Comparison of ENCODE assay signal across 10 cellular contexts in genomic region chr13:29902632-29903305, GRCh38. TPM values are rescaled to one million over a fixed set of nuclear protein-coding genes. Genes with fewer than 3 reads are reported as not detected.
DNase-seq lines count a peak whose midpoint lies in the region; ATAC-seq and TF ChIP-seq lines count a peak whose summit lies in the region.
"Had no signal": no experiment of that assay in that cellular context is flagged by ENCODE, and none has a peak within 500 bp of the region (broad histone marks: within the 10 kb centered on the region; RNA-seq: fewer than 3 reads in every experiment).

No MANE protein-coding gene starts in this region.

- no peak for DNase-seq in activated naive CD4-positive, alpha-beta T cell treated with anti-CD3 and anti-CD28 coated beads, Interleukin-2, amount 50 U/mL, for 72 hours (ENCODE audit: low spot score in 2 of 2)
- no peak for DNase-seq in activated naive CD8-positive, alpha-beta T cell treated with anti-CD3 and anti-CD28 coated beads, Interleukin-2, amount 10 ng/mL, durations not matched to agents 7 days and 5 days
- DNase-seq in mesothelial cell of epicardium (ENCODE audit: low spot score in 2 of 2, unreplicated experiment in 2 of 2) (no peak), vagina (ENCODE audit: extremely low spot score in 2 of 2) (no peak), dermis blood vessel endothelial cell (no peak), NCI-H2171 (lab: John Stamatoyannopoulos, UW) (no peak)
- DNase-seq: left ventricle myocardium superior had no signal

- H3K27me3 ChIP-seq in vagina: no peaks in the 10 kb centered on the region

- no peaks in the 10 kb centered on the region for H3K27me3 Mint-ChIP-seq in activated naive CD4-positive, alpha-beta T cell treated with anti-CD3 and anti-CD28 coated beads, Interleukin-2, amount 50 U/mL, for 24 hours
- H3K27me3 Mint-ChIP-seq in activated naive CD8-positive, alpha-beta T cell treated with anti-CD3 and anti-CD28 coated beads, Interleukin-2, amount 10 ng/mL, durations not matched to agents 7 days and 5 days: peaks cover 6% of the 10 kb centered on the region
- H3K27me3 Mint-ChIP-seq in mesothelial cell of epicardium (ENCODE audit: low read depth): no peaks in the 10 kb centered on the region

- peaks cover 26% of the 10 kb centered on the region for H3K4me1 Mint-ChIP-seq in activated naive CD4-positive, alpha-beta T cell treated with anti-CD3 and anti-CD28 coated beads, Interleukin-2, amount 50 U/mL, for 24 hours
- H3K4me1 Mint-ChIP-seq in activated naive CD8-positive, alpha-beta T cell treated with anti-CD3 and anti-CD28 coated beads, Interleukin-2, amount 10 ng/mL, durations not matched to agents 7 days and 5 days: peaks cover 9% of the 10 kb centered on the region
- H3K4me1 Mint-ChIP-seq in mesothelial cell of epicardium: peaks cover 46% of the 10 kb centered on the region

- H3K36me3 ChIP-seq in vagina: no peaks in the 10 kb centered on the region

- H3K9me3 ChIP-seq in vagina: no peaks in the 10 kb centered on the region

- intact Hi-C loops in vagina (cut with DNase I): no loop called here

- H3K27ac Mint-ChIP-seq in activated naive CD4-positive, alpha-beta T cell treated with anti-CD3 and anti-CD28 coated beads, Interleukin-2, amount 50 U/mL, for 24 hours: peak overlapping the region; percentile 75
- no peak overlapping the region for H3K27ac Mint-ChIP-seq in activated naive CD4-positive, alpha-beta T cell treated with anti-CD3 and anti-CD28 coated beads, Interleukin-2, amount 50 U/mL, for 72 hours
- peak overlapping the region; percentile 80 for H3K27ac Mint-ChIP-seq in activated naive CD8-positive, alpha-beta T cell treated with anti-CD3 and anti-CD28 coated beads, Interleukin-2, amount 10 ng/mL, durations not matched to agents 7 days and 5 days
- peak overlapping the region; percentile 98 for H3K27ac Mint-ChIP-seq in mesothelial cell of epicardium

- ATAC-seq in activated naive CD4-positive, alpha-beta T cell treated with anti-CD3 and anti-CD28 coated beads, Interleukin-2, amount 50 U/mL, for 72 hours: no peak
- no peak for ATAC-seq in activated naive CD8-positive, alpha-beta T cell treated with anti-CD3 and anti-CD28 coated beads, Interleukin-2, amount 10 ng/mL, durations not matched to agents 7 days and 5 days (ENCODE audit: low read depth)
- no peak for ATAC-seq in GM21526 (IDR thresholded peaks at IDR 0.05; ENCODE audit: low FRiP score, unreplicated experiment)

- H3K4me1 ChIP-seq in vagina: peaks cover 25% of the 10 kb centered on the region

- H3K27ac ChIP-seq in vagina: peak overlapping the region; percentile 36
- H3K27ac ChIP-seq: C4-2B had no signal

- H3K4me3 ChIP-seq in vagina: no peak overlapping the region

- H3K9me3 Mint-ChIP-seq in activated naive CD4-positive, alpha-beta T cell treated with anti-CD3 and anti-CD28 coated beads, Interleukin-2, amount 50 U/mL, for 24 hours: no peaks in the 10 kb centered on the region
- H3K9me3 Mint-ChIP-seq in activated naive CD4-positive, alpha-beta T cell treated with anti-CD3 and anti-CD28 coated beads, Interleukin-2, amount 50 U/mL, for 72 hours: no peaks in the 10 kb centered on the region
- no peaks in the 10 kb centered on the region for H3K9me3 Mint-ChIP-seq in activated naive CD8-positive, alpha-beta T cell treated with anti-CD3 and anti-CD28 coated beads, Interleukin-2, amount 10 ng/mL, durations not matched to agents 7 days and 5 days
- peaks cover 14% of the 10 kb centered on the region for H3K9me3 Mint-ChIP-seq in mesothelial cell of epicardium

- H3K4me3 Mint-ChIP-seq in activated naive CD4-positive, alpha-beta T cell treated with anti-CD3 and anti-CD28 coated beads, Interleukin-2, amount 50 U/mL, for 24 hours: peak overlapping the region; percentile 72
- peak overlapping the region; percentile 81 for H3K4me3 Mint-ChIP-seq in activated naive CD8-positive, alpha-beta T cell treated with anti-CD3 and anti-CD28 coated beads, Interleukin-2, amount 10 ng/mL, durations not matched to agents 7 days and 5 days
- H3K4me3 Mint-ChIP-seq in mesothelial cell of epicardium: peak overlapping the region; percentile 41

- H3K36me3 Mint-ChIP-seq in activated naive CD4-positive, alpha-beta T cell treated with anti-CD3 and anti-CD28 coated beads, Interleukin-2, amount 50 U/mL, for 24 hours: no peaks in the 10 kb centered on the region
- peaks cover 0 to 11% of the 10 kb centered on the region in 2 donors for H3K36me3 Mint-ChIP-seq in activated naive CD4-positive, alpha-beta T cell treated with anti-CD3 and anti-CD28 coated beads, Interleukin-2, amount 50 U/mL, for 72 hours
- peaks cover 4% of the 10 kb centered on the region for H3K36me3 Mint-ChIP-seq in activated naive CD8-positive, alpha-beta T cell treated with anti-CD3 and anti-CD28 coated beads, Interleukin-2, amount 10 ng/mL, durations not matched to agents 7 days and 5 days
- peaks cover 4% of the 10 kb centered on the region for H3K36me3 Mint-ChIP-seq in mesothelial cell of epicardium

- POLR2A ChIA-PET in activated naive CD8-positive, alpha-beta T cell treated with anti-CD3 and anti-CD28 coated beads, Interleukin-2, amount 10 ng/mL, durations not matched to agents 7 days and 5 days (lab: Charles Lee): no interaction called here

- TF ChIP-seq POLR2A in vagina (IDR thresholded peaks at IDR 0.05): no peak

- TF ChIP-seq CTCF in mesothelial cell of epicardium (IDR thresholded peaks at IDR 0.05; ENCODE audit: unreplicated experiment): no peak
- TF ChIP-seq CTCF in vagina (IDR thresholded peaks at IDR 0.05): no peak

RNA-seq across cellular contexts. Expression of gene UBL3, which starts 52.4 kb away (rescaled TPM):
- 1 to 10 TPM; 7.3 to 8.7 TPM for total RNA-seq in activated naive CD4-positive, alpha-beta T cell treated with anti-CD3 and anti-CD28 coated beads, Interleukin-2, amount 50 U/mL, for 72 hours
- 10 to 100 TPM; 20.5 to 23.6 TPM for total RNA-seq in activated naive CD8-positive, alpha-beta T cell treated with anti-CD3 and anti-CD28 coated beads, Interleukin-2, amount 10 ng/mL, durations not matched to agents 7 days and 5 days
- total RNA-seq in mesothelial cell of epicardium (22.7 to 23.6 TPM (median 23.3 TPM) in 3 replicates), vagina (33.4 TPM), dermis blood vessel endothelial cell (12.8 and 15.1 TPM in 2 replicates)

Comparison
In these comparisons a context has a peak if more than half of its experiments do, and no peak if none do; other contexts are left out.
1. H3K27ac Mint-ChIP-seq: peak in activated naive CD4-positive, alpha-beta T cell treated with anti-CD3 and anti-CD28 coated beads, Interleukin-2, amount 50 U/mL, for 24 hours (single experiment), activated naive CD8-positive, alpha-beta T cell treated with anti-CD3 and anti-CD28 coated beads, Interleukin-2, amount 10 ng/mL, durations not matched to agents 7 days and 5 days (single experiment) and mesothelial cell of epicardium (single experiment); none in activated naive CD4-positive, alpha-beta T cell treated with anti-CD3 and anti-CD28 coated beads, Interleukin-2, amount 50 U/mL, for 72 hours (0 of 2).
2. Peak in every context shown above with its lines, with median percentiles within 50 percentile points of each other: H3K4me3 Mint-ChIP-seq.